ENCODE assay signal across 10 cellular contexts in the genomic region with DNA sequence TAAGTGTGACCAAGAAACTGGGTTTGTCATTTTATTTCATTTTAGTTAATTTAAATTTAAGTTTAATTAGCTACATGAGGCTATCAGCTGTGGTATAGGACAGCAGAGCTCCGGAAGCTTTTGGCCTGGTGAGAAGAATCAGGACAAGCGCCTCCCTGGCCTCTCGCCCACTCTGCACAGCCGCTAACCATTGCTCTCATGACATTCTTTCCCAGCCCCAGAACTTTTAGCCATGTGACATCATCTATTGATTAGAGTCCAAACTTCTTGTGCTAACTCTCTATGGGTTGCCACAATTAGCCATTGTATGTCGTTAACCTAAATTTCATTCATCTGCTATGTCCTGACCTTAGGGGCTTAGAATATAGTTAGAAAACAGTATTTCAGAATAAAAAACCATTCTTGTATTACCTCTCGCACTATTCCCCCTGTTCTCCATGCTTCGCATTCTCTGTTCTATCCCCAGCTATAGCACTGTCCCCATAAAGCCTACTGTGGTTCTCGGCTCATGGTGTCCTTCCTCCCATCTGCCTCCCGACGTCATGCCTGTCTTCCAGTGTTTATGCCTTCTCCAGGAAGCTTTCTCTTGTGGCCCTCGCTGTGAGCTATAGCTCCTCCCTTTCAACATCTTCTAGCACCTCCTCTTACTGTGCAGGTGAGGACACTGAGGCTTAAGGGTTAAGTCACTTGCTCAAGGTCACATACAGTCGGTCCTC. TPM values are rescaled to one million over a fixed set of nuclear protein-coding genes. Genes with fewer than 3 reads are reported as not detected.
A peak's percentile ranks its signal among the peaks of the same experiment; 100 is the strongest.
DNase-seq lines count a peak whose midpoint lies in the region; ATAC-seq, FAIRE-seq and TF ChIP-seq lines count a peak whose summit lies in the region.
"Had no signal": no experiment of that assay in that cellular context is flagged by ENCODE, and none has a peak within 500 bp of the region (broad histone marks: within the 10 kb centered on the region; RNA-seq: fewer than 3 reads in every experiment).

No MANE protein-coding gene starts in this region.

- H3K4me3 ChIP-seq in brain microvascular endothelial cell (ENCODE audit: low read depth, low read length) (no peak overlapping the region), skeletal muscle satellite cell (ENCODE audit: low read length) (peak overlapping the region; percentile 47)

- no peak for FAIRE-seq in GM12891 (lab: Jason Lieb, UNC)

- H3K4me2 ChIP-seq in skeletal muscle satellite cell (ENCODE audit: low read length) = peak overlapping the region; percentile 77

- peaks cover 85 to 95% of the 10 kb centered on the region in 2 donors for H3K4me1 Mint-ChIP-seq in immature natural killer cell

- H3K4me3 Mint-ChIP-seq in immature natural killer cell = peak overlapping the region in 1 of 5 donors; percentile 41

- H3K4me1 ChIP-seq in skeletal muscle satellite cell (ENCODE audit: control insufficient read depth, insufficient read depth, low read length) = peaks cover 93% of the 10 kb centered on the region

- no peak for TF ChIP-seq CTCF in brain microvascular endothelial cell (IDR thresholded peaks at IDR 0.05; ENCODE audit: low read depth, low read length, missing control alignments)

- no peaks in the 10 kb centered on the region for H3K9me3 Mint-ChIP-seq in immature natural killer cell

- DNase-seq in GM04503 (ENCODE audit: low read depth) (peak; percentile 83), brain microvascular endothelial cell (peak; percentile 86), immature natural killer cell (no peak), COLO668 (lab: John Stamatoyannopoulos, UW; ENCODE audit: unreplicated experiment) (no peak), D341Med (ENCODE audit: low spot score) (no peak), GM12891 (ENCODE audit: insufficient read length, low spot score) (no peak)
- DNase-seq: DND-41; NK-92 treated with Interleukin-12 subunit alpha and Interleukin-12 subunit beta, amount 100 ng/mL, for 24 hours had no signal

- peaks cover 0 to 24% (median under 1%) of the 10 kb centered on the region in 3 donors for H3K36me3 Mint-ChIP-seq in immature natural killer cell

- H3K9ac ChIP-seq in skeletal muscle satellite cell (ENCODE audit: low read depth, low read length) = peak overlapping the region; percentile 95

- peak overlapping the region; percentile 99 for H3K27ac ChIP-seq in brain microvascular endothelial cell

- peaks cover 70% of the 10 kb centered on the region for H3K36me3 ChIP-seq in brain microvascular endothelial cell (replicated peaks)
- peaks cover 71% of the 10 kb centered on the region for H3K36me3 ChIP-seq in skeletal muscle satellite cell (ENCODE audit: insufficient read depth, low read length)

- H3K9me3 ChIP-seq in skeletal muscle satellite cell (replicated peaks; ENCODE audit: low read length) = no peaks in the 10 kb centered on the region

- peaks cover 3 to 12% (median 11%) of the 10 kb centered on the region in 3 donors for H3K27me3 Mint-ChIP-seq in immature natural killer cell (ENCODE audit: low read depth in 3 of 3)

- no peak for ATAC-seq in GM19397 (IDR thresholded peaks at IDR 0.05; ENCODE audit: unreplicated experiment)

- H3K27me3 ChIP-seq in brain microvascular endothelial cell (replicated peaks) = no peaks in the 10 kb centered on the region
- H3K27me3 ChIP-seq in skeletal muscle satellite cell (ENCODE audit: control insufficient read depth, insufficient read depth, low read length) = no peaks in the 10 kb centered on the region

- TF ChIP-seq POLR2A in GM12891 (IDR thresholded peaks at IDR 0.05; ENCODE audit: low read depth, low read length) = no peak

- in situ Hi-C loops in brain microvascular endothelial cell (cut with HindIII; ENCODE audit: low pct_ligation_motif_present, low sequenced_read_pairs) = no loop called here

- H3K27ac Mint-ChIP-seq in immature natural killer cell = peak overlapping the region; percentile 24 to 98 (median 95)

TF ChIP-seq in GM12891, 5 proteins besides CTCF, POLR2A, EP300 and RAD21:
- TF ChIP-seq TAF1 (IDR thresholded peaks at IDR 0.05; ENCODE audit: low read depth, low read length) (no peak), POLR2AphosphoS5 (IDR thresholded peaks at IDR 0.05; ENCODE audit: low read depth, low read length) (no peak), POU2F2 (IDR thresholded peaks at IDR 0.05; ENCODE audit: low read depth, low read length) (no peak), PAX5 (IDR thresholded peaks at IDR 0.05; ENCODE audit: insufficient read depth, low read length, severe bottlenecking) (no peak), SPI1 (IDR thresholded peaks at IDR 0.05; ENCODE audit: low read depth, low read length) (no peak)
TF ChIP-seq in GM12891: peak in this region for 0.

RNA-seq across cellular contexts. Expression of gene SSH1, which starts 23.5 kb away (rescaled TPM):
- 10 to 100 TPM in 2 of 3 donors, under 1 TPM in 1; 0.66 to 34.9 (median 11.9) TPM for polyA plus RNA-seq in immature natural killer cell
- total RNA-seq in skeletal muscle satellite cell (2012; rRNA removed) = 9.1 and 12.2 TPM in 2 replicates
- 10.2 TPM for polyA plus RNA-seq in GM12891 (2012; ENCODE audit: low read depth, missing spikeins)

RNA-seq across cellular contexts. Expression of gene DAO, which starts 46.0 kb away (rescaled TPM):
- not detected for polyA plus RNA-seq in immature natural killer cell
- not detected in 2 replicates for total RNA-seq in skeletal muscle satellite cell (2012; rRNA removed)
- not detected for polyA plus RNA-seq in GM12891 (2012; ENCODE audit: low read depth, missing spikeins)

Comparison
In these comparisons a context has a peak if more than half of its experiments do, and no peak if none do; other contexts are left out.
1. DNase-seq: peak in GM04503 (single experiment) and brain microvascular endothelial cell (single experiment); none in immature natural killer cell (0 of 3), COLO668 (single experiment), D341Med (single experiment) and GM12891 (single experiment).